21 cellular contexts compared by ENCODE assay signal in the genomic region with DNA sequence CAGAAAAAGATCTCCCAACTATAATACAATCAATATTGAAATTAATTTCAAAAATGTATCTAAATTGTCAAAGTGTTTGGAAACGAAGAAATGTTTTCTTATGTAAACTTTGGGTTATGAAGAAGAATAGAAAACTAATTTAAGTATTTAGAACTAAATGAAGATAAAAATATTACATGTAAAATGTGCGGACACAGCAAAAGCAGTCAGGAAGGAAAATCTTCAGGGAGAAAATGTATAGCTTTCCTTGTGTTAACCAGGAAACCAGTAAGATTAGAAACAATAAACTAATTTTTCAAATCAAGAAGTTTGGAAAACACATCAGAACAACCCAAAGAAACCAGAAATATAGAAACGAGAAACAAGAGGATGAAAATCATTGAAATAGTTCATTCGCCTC.
DNase-seq lines count a peak whose midpoint lies in the region; ATAC-seq, FAIRE-seq and TF ChIP-seq lines count a peak whose summit lies in the region.
"Had no signal": no experiment of that assay in that cellular context is flagged by ENCODE, and none has a peak within 500 bp of the region (broad histone marks: within the 10 kb centered on the region; RNA-seq: fewer than 3 reads in every experiment).

No MANE protein-coding gene starts in this region.

- ATAC-seq in K562, result no peak
- no peak for ATAC-seq in GM21619 (IDR thresholded peaks at IDR 0.05; ENCODE audit: unreplicated experiment)
- ATAC-seq: CD8-positive, alpha-beta T cell; GM12878 had no signal

- H3K27ac ChIP-seq in DOHH2 (ENCODE audit: low read depth, low read length) (peak overlapping the region; percentile 74), MM.1S (ENCODE audit: low read length) (peak overlapping the region; percentile 44), K562 (ENCODE audit: extremely low read depth, low read depth, low read length) (no peak overlapping the region), thyroid gland (no peak overlapping the region)
- H3K27ac ChIP-seq: BLaER1, C4-2B had no signal

- BruUV-seq in K562 (replicated peaks; lab: Mats Ljungman, UMichigan), result no TSS peak

- no peak overlapping the region for H2AFZ ChIP-seq in MM.1S (ENCODE audit: low read length)
- no peak overlapping the region for H2AFZ ChIP-seq in K562 (ENCODE audit: low read depth, low read length)

- H3K9me1 ChIP-seq in K562 (ENCODE audit: control insufficient read depth, insufficient read depth, low read length), result no peaks in the 10 kb centered on the region

- H3K27me3 ChIP-seq in DOHH2 (ENCODE audit: control insufficient read depth, low read length), result no peaks in the 10 kb centered on the region
- no peaks in the 10 kb centered on the region for H3K27me3 ChIP-seq in MM.1S (replicated peaks; ENCODE audit: insufficient read depth, low read length)
- peaks cover 18 to 43% of the 10 kb centered on the region in 2 experiments; a peak in 4 of 5 replicates for H3K27me3 ChIP-seq in K562 (ENCODE audit: control insufficient read depth in 2 of 2, insufficient read depth in 2 of 2, low read length in 2 of 2)
- no peaks in the 10 kb centered on the region for H3K27me3 ChIP-seq in thyroid gland
- H3K27me3 ChIP-seq: BLaER1 had no signal

- WGBS in K562 (ENCODE audit: insufficient coverage, low coverage, missing lambda C conversion rate), result 0% methylated on average over 4 of the region's 4 CpGs
- 47 to 53% methylated on average over 4 of the region's 4 CpGs for WGBS in thyroid gland, 2 donors

- FAIRE-seq in K562 (lab: Jason Lieb, UNC) (no peak), HTR-8/SVneo (lab: Jason Lieb, UNC) (no peak)
- FAIRE-seq: GM12878, GM19239, H54 had no signal

- TF ChIP-seq EP300 in K562 (IDR thresholded peaks at IDR 0.05; ENCODE audit: low read length), result no peak

- H3K9ac ChIP-seq in MM.1S (ENCODE audit: low read length), result no peak overlapping the region
- H3K9ac ChIP-seq in K562 (ENCODE audit: insufficient read depth in 1 of 2, low read depth in 2 of 2, low read length in 2 of 2), result no peak overlapping the region
- H3K9ac ChIP-seq: BLaER1 had no signal

- H3K9me2 ChIP-seq in DOHH2 (replicated peaks; ENCODE audit: control insufficient read depth, low read length), result no peaks in the 10 kb centered on the region
- H3K9me2 ChIP-seq in MM.1S (replicated peaks; ENCODE audit: insufficient read depth, low read length), result no peaks in the 10 kb centered on the region

- H3K9me3 ChIP-seq in DOHH2 (ENCODE audit: control insufficient read depth, insufficient read depth, low read length), result peaks cover 4% of the 10 kb centered on the region; the same call in 1 of the 2 replicates
- H3K9me3 ChIP-seq in MM.1S (replicated peaks; ENCODE audit: insufficient read depth, low read length), result no peaks in the 10 kb centered on the region; the same call in 1 of the 2 replicates
- H3K9me3 ChIP-seq in K562 (replicated peaks; ENCODE audit: control insufficient read depth, insufficient read depth, low read depth, low read length), result no peaks in the 10 kb centered on the region
- H3K9me3 ChIP-seq in thyroid gland, result no peaks in the 10 kb centered on the region
- H3K9me3 ChIP-seq: Caco-2, HAP-1 had no signal

- H3K4me2 ChIP-seq in DOHH2 (ENCODE audit: low read length), result peak overlapping the region; percentile 51
- H3K4me2 ChIP-seq in MM.1S (ENCODE audit: low read depth, low read length), result peak overlapping the region; percentile 17; the same call in 1 of the 2 replicates
- no peak overlapping the region for H3K4me2 ChIP-seq in K562 (ENCODE audit: insufficient read depth, low read length)

- TF ChIP-seq CTCF in DOHH2 (IDR thresholded peaks at IDR 0.05; ENCODE audit: low read depth, low read length, poor library complexity, severe bottlenecking) (no peak), MM.1S (IDR thresholded peaks at IDR 0.05; ENCODE audit: low read length) (no peak), K562 (IDR thresholded peaks at IDR 0.05 in 2 of 3, conservative IDR thresholded peaks at IDR 0.05 in 1 of 3; ENCODE audit: insufficient read depth in 2 of 3, low read depth in 1 of 3, low read length in 3 of 3) (no peak), thyroid gland (IDR thresholded peaks at IDR 0.05) (no peak)

- H3K79me2 ChIP-seq in DOHH2 (ENCODE audit: control insufficient read depth, low read length) (no peaks in the 10 kb centered on the region), MM.1S (ENCODE audit: low read length) (no peaks in the 10 kb centered on the region), K562 (ENCODE audit: control insufficient read depth, insufficient read depth, low read length) (no peaks in the 10 kb centered on the region)

- H3K4me3 ChIP-seq in DOHH2 (ENCODE audit: low read length) (peak overlapping the region; percentile 45), MM.1S (ENCODE audit: low read length) (no peak overlapping the region), K562 (no peak overlapping the region), thyroid gland (replicated peaks in 1 of 3) (no peak overlapping the region)
- H3K4me3 ChIP-seq: BLaER1, GM12878, HAP-1 had no signal

- TF ChIP-seq POLR2A in K562 (conservative IDR thresholded peaks at IDR 0.05) (no peak), thyroid gland (IDR thresholded peaks at IDR 0.05) (no peak)

- H4K20me1 ChIP-seq in DOHH2 (ENCODE audit: control insufficient read depth, insufficient read depth, low read depth, low read length) (no peaks in the 10 kb centered on the region), MM.1S (ENCODE audit: insufficient read depth, low read length) (no peaks in the 10 kb centered on the region), K562 (replicated peaks; ENCODE audit: control insufficient read depth, insufficient read depth, low read length) (no peaks in the 10 kb centered on the region)
- H4K20me1 ChIP-seq: BLaER1 had no signal

- POLR2A ChIA-PET in K562 (lab: Yijun Ruan, JAX), result no interaction called here

- in situ Hi-C loops in K562 (cut with MboI), result no loop called here

- H3F3A ChIP-seq in DOHH2 (ENCODE audit: control insufficient read depth, insufficient read depth) (peaks cover 9% of the 10 kb centered on the region), MM.1S (ENCODE audit: insufficient read depth, low read length) (no peaks in the 10 kb centered on the region; the same call in 1 of the 2 replicates)

- no peak for DNase-seq in MM.1S
- no peak for DNase-seq in K562 (ENCODE audit: extremely low read depth in 1 of 4, low spot score in 3 of 4)
- DNase-seq in HTR-8/SVneo (ENCODE audit: insufficient read length, low spot score), result no peak
- no peak for DNase-seq in thyroid gland
- DNase-seq: Caco-2; CD4-positive, CD25-positive, alpha-beta regulatory T cell; CD8-positive, alpha-beta T cell; DMS153; DND-41; EL; GDM1; GOT3; HFFc6 had no signal

- intact Hi-C loops in K562 (cut with micrococcal nuclease) (no loop called here), thyroid gland (cut with DNase I) (no loop called here)

- peaks cover 55% of the 10 kb centered on the region for H3K4me1 ChIP-seq in DOHH2 (ENCODE audit: control insufficient read depth, low read length)
- peaks cover 23% of the 10 kb centered on the region for H3K4me1 ChIP-seq in MM.1S (ENCODE audit: low read length)
- no peaks in the 10 kb centered on the region for H3K4me1 ChIP-seq in K562 (replicated peaks in 1 of 2; ENCODE audit: control insufficient read depth in 2 of 2, insufficient read depth in 2 of 2, low read length in 2 of 2)
- no peaks in the 10 kb centered on the region for H3K4me1 ChIP-seq in thyroid gland
- H3K4me1 ChIP-seq: Caco-2, HAP-1 had no signal

- no peak for TF ChIP-seq RAD21 in K562 (CRISPR knock-in tag; conservative IDR thresholded peaks at IDR 0.05 in 1 of 2, IDR thresholded peaks at IDR 0.05 in 1 of 2)

- CTCF ChIA-PET in K562 (lab: Yijun Ruan, JAX; ENCODE audit: low intra/inter-chr PET ratio), result no interaction called here

- no peaks in the 10 kb centered on the region for H3K36me3 ChIP-seq in DOHH2 (ENCODE audit: control insufficient read depth, low read length)
- H3K36me3 ChIP-seq in MM.1S (replicated peaks; ENCODE audit: insufficient read depth, low read length), result no peaks in the 10 kb centered on the region
- H3K36me3 ChIP-seq in K562 (ENCODE audit: control insufficient read depth, insufficient read depth, low read length), result no peaks in the 10 kb centered on the region
- no peaks in the 10 kb centered on the region for H3K36me3 ChIP-seq in thyroid gland
- H3K36me3 ChIP-seq: BLaER1, HAP-1 had no signal

TF ChIP-seq in K562, 482 proteins besides CTCF, POLR2A, EP300 and RAD21 (continues in another document):
- 0 out of 2 replicates have a peak, but pooled peaks have one; percentile 6 for TF ChIP-seq MAFG (tag; conservative IDR thresholded peaks at IDR 0.05)
- no peak for TF ChIP-seq CBFA2T2 (conservative IDR thresholded peaks at IDR 0.05)
- no peak for TF ChIP-seq MTA3 (IDR thresholded peaks at IDR 0.05; ENCODE audit: borderline replicate concordance)
- no peak for TF ChIP-seq HNRNPL (IDR thresholded peaks at IDR 0.05; ENCODE audit: low read depth, low read length)
- no peak for TF ChIP-seq ZNF551 (CRISPR knock-in tag; IDR thresholded peaks at IDR 0.05)
- TF ChIP-seq HMGN3 (IDR thresholded peaks at IDR 0.05; ENCODE audit: borderline replicate concordance, extremely low read depth, insufficient read length, low read depth, low read length), result no peak
- TF ChIP-seq PCBP2 (IDR thresholded peaks at IDR 0.05; ENCODE audit: low read depth, low read length, poor library complexity, severe bottlenecking), result no peak
- TF ChIP-seq CBX1 (IDR thresholded peaks at IDR 0.05; ENCODE audit: low read depth), result no peak
- no peak for TF ChIP-seq RBM39 (optimal IDR thresholded peaks at IDR 0.05; ENCODE audit: low read depth, low read length)

Comparison
In these comparisons a context has a peak if more than half of its experiments do, and no peak if none do; other contexts are left out.
1. H3K27ac ChIP-seq: peak in DOHH2 (single experiment) and MM.1S (single experiment); none in K562 (single experiment) and thyroid gland (0 of 3).